In the genomic region with DNA sequence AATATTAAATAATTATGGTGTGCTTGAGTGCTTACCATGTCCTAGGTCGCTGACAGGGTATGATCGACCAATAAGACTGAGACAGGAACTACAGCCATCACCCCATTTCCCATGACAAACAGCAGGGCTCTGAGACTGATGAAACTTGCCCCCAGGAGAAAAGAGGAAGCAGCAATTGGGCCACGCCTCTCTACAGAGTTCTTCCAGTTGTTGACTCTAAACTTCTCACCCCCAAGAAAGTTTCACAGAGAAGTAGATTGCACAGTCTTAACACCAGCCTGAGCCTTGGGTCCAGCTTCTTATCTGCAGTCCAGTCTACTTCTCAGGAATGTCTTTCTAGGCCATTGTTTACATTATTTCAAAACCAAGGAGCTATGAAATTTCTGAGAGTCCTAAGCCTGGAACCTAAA, we compare ENCODE assay signal across 8 cellular contexts.
A peak's percentile ranks its signal among the peaks of the same experiment; 100 is the strongest.
DNase-seq lines count a peak whose midpoint lies in the region; ATAC-seq and TF ChIP-seq lines count a peak whose summit lies in the region.

No MANE protein-coding gene starts in this region.

- H3K79me2 ChIP-seq in Loucy (ENCODE audit: insufficient read depth, low read length) (no peaks in the 10 kb centered on the region), trophoblast cell (ENCODE audit: control insufficient read depth, insufficient read depth, low read length, poor library complexity) (no peaks in the 10 kb centered on the region)

- H2AK5ac ChIP-seq in trophoblast cell (ENCODE audit: low read length) = no peak overlapping the region

- no peak overlapping the region for H3K27ac Mint-ChIP-seq in activated CD8-positive, alpha-beta T cell treated with anti-CD3 and anti-CD28 coated beads for 36 hours

- H3K4me3 Mint-ChIP-seq in activated CD8-positive, alpha-beta T cell treated with anti-CD3 and anti-CD28 coated beads for 36 hours = no peak overlapping the region

- CTCF ChIA-PET in activated CD8-positive, alpha-beta T cell treated with anti-CD3 and anti-CD28 coated beads for 36 hours (lab: Charles Lee) = interaction anchor here (1.1 kb wide), 1 partner anchor 145 kb away, joined by 3 read pairs; no protein-coding TSS in a partner anchor

- H3K27me3 ChIP-seq in GM06990 (replicated peaks; ENCODE audit: control insufficient read depth, insufficient read depth, low read length) (no peaks in the 10 kb centered on the region), Loucy (ENCODE audit: insufficient read depth, low read length, poor library complexity, severe bottlenecking) (no peaks in the 10 kb centered on the region), trophoblast cell (ENCODE audit: insufficient read depth, low read length) (no peaks in the 10 kb centered on the region)

- H3K79me1 ChIP-seq in trophoblast cell (ENCODE audit: low read length) = peaks cover 3% of the 10 kb centered on the region

- no peak overlapping the region for H3K4ac ChIP-seq in trophoblast cell (ENCODE audit: low read depth, low read length)

- ATAC-seq in GM21717 (IDR thresholded peaks at IDR 0.05; ENCODE audit: unreplicated experiment) = peak; percentile 93
- ATAC-seq in activated CD8-positive, alpha-beta T cell treated with anti-CD3 and anti-CD28 coated beads for 36 hours = no peak

- H3K27me3 Mint-ChIP-seq in activated CD8-positive, alpha-beta T cell treated with anti-CD3 and anti-CD28 coated beads for 36 hours = no peaks in the 10 kb centered on the region

- H3K36me3 ChIP-seq in GM06990 (ENCODE audit: control insufficient read depth, insufficient read depth, low read length) (no peaks in the 10 kb centered on the region), Loucy (ENCODE audit: insufficient read depth, low read length) (no peaks in the 10 kb centered on the region), trophoblast cell (ENCODE audit: control insufficient read depth in 1 of 2, insufficient read depth in 2 of 2, low read length in 2 of 2) (peaks cover 0 to 1% of the 10 kb centered on the region in 2 experiments)

- H3K9me3 Mint-ChIP-seq in activated CD8-positive, alpha-beta T cell treated with anti-CD3 and anti-CD28 coated beads for 36 hours = peaks cover 11% of the 10 kb centered on the region

- H3K23ac ChIP-seq in trophoblast cell (ENCODE audit: low read length) = no peak overlapping the region

- DNase-seq in GM06990 (ENCODE audit: extremely low read depth, insufficient read length) (peak; percentile 75), dedifferentiated amniotic fluid mesenchymal stem cell (ENCODE audit: extremely low spot score) (peak; percentile 69), trophoblast cell (peak; percentile 68 to 85), NK-92 (lab: John Stamatoyannopoulos, UW; ENCODE audit: unreplicated experiment) (no peak), iPS-NIHi11 (ENCODE audit: low spot score) (no peak)
- no peak for DNase-seq in activated CD8-positive, alpha-beta T cell treated with anti-CD3 and anti-CD28 coated beads for 36 hours

- POLR2A ChIA-PET in activated CD8-positive, alpha-beta T cell treated with anti-CD3 and anti-CD28 coated beads for 36 hours (lab: Charles Lee) = no interaction called here

- no peak overlapping the region for H4K12ac ChIP-seq in trophoblast cell (ENCODE audit: low read depth, low read length)

- H3K27ac ChIP-seq in trophoblast cell (ENCODE audit: low read depth, low read length) = peak overlapping the region; percentile 67

- H3K9ac ChIP-seq in Loucy (ENCODE audit: low read depth, low read length, poor library complexity, severe bottlenecking) (no peak overlapping the region), trophoblast cell (ENCODE audit: low read length) (no peak overlapping the region)

- peaks cover 3% of the 10 kb centered on the region for H3K4me1 Mint-ChIP-seq in activated CD8-positive, alpha-beta T cell treated with anti-CD3 and anti-CD28 coated beads for 36 hours (ENCODE audit: low read depth)

- no peak for TF ChIP-seq CTCF in GM06990 (IDR thresholded peaks at IDR 0.05; ENCODE audit: insufficient read depth, low read length, poor library complexity, severe bottlenecking)
- TF ChIP-seq CTCF in Loucy (conservative IDR thresholded peaks at IDR 0.05; ENCODE audit: low read length) = no peak
- no peak for TF ChIP-seq CTCF in activated CD8-positive, alpha-beta T cell treated with anti-CD3 and anti-CD28 coated beads for 36 hours (IDR thresholded peaks at IDR 0.05)

- no peak overlapping the region for H3K14ac ChIP-seq in trophoblast cell (ENCODE audit: low read length)

- H4K8ac ChIP-seq in trophoblast cell (ENCODE audit: low read depth, low read length) = peak overlapping the region; percentile 32

- H3K4me3 ChIP-seq in GM06990 (replicated peaks; ENCODE audit: low read depth, low read length) (peak overlapping the region; percentile 37), Loucy (ENCODE audit: low read length, poor library complexity, severe bottlenecking) (no peak overlapping the region), trophoblast cell (ENCODE audit: low read depth, low read length) (no peak overlapping the region)

- no peaks in the 10 kb centered on the region for H3F3A ChIP-seq in Loucy (ENCODE audit: low read depth)

- no peaks in the 10 kb centered on the region for H3K4me1 ChIP-seq in Loucy (ENCODE audit: insufficient read depth, low read length, poor library complexity, severe bottlenecking)
- H3K4me1 ChIP-seq in trophoblast cell (ENCODE audit: control insufficient read depth in 1 of 2, insufficient read depth in 2 of 2, low read length in 2 of 2) = peaks cover 5 to 6% of the 10 kb centered on the region in 2 experiments

- no peaks in the 10 kb centered on the region for H4K20me1 ChIP-seq in Loucy (ENCODE audit: insufficient read depth, low read length, poor library complexity, severe bottlenecking)

- no peaks in the 10 kb centered on the region for H3K36me3 Mint-ChIP-seq in activated CD8-positive, alpha-beta T cell treated with anti-CD3 and anti-CD28 coated beads for 36 hours (ENCODE audit: low read depth)

- no peaks in the 10 kb centered on the region for H3K9me2 ChIP-seq in Loucy (replicated peaks; ENCODE audit: low read depth, low read length)

- peak overlapping the region; percentile 79 for H2BK12ac ChIP-seq in trophoblast cell (ENCODE audit: low read length)

- H2BK5ac ChIP-seq in trophoblast cell (ENCODE audit: low read depth, low read length, poor library complexity) = peak overlapping the region; percentile 75

- H3K18ac ChIP-seq in trophoblast cell (ENCODE audit: low read length) = no peak overlapping the region

- H4K91ac ChIP-seq in trophoblast cell (ENCODE audit: low read depth, low read length) = peak overlapping the region; percentile 26

- H2BK120ac ChIP-seq in trophoblast cell (ENCODE audit: insufficient read depth, low read length, poor library complexity) = peak overlapping the region; percentile 52

- 0 out of 2 replicates have a peak overlapping the region, but pooled peaks have one; percentile 32 for H2AFZ ChIP-seq in Loucy (ENCODE audit: low read length)
- H2AFZ ChIP-seq in trophoblast cell (ENCODE audit: insufficient read depth, low read length, poor library complexity) = no peak overlapping the region

- no CpG with 5 or more reads among the region's 3 CpGs for WGBS in trophoblast cell (ENCODE audit: extremely low coverage, insufficient coverage, insufficient read length)

- intact Hi-C loops in activated CD8-positive, alpha-beta T cell treated with anti-CD3 and anti-CD28 coated beads for 36 hours (cut with micrococcal nuclease) = no loop called here

- H3K9me3 ChIP-seq in Loucy (ENCODE audit: insufficient read depth, low read depth, low read length) (peaks cover 7% of the 10 kb centered on the region), trophoblast cell (ENCODE audit: insufficient read depth, low read depth, low read length) (no peaks in the 10 kb centered on the region)

- H3K4me2 ChIP-seq in Loucy (ENCODE audit: low read depth, low read length, poor library complexity, severe bottlenecking) (no peak overlapping the region), trophoblast cell (ENCODE audit: low read length) (no peak overlapping the region)

Comparison
In these comparisons a context has a peak if more than half of its experiments do, and no peak if none do; other contexts are left out.
1. DNase-seq: peak in GM06990 (single experiment), dedifferentiated amniotic fluid mesenchymal stem cell (single experiment) and trophoblast cell (2 of 2); none in NK-92 (single experiment), iPS-NIHi11 (single experiment) and activated CD8-positive, alpha-beta T cell treated with anti-CD3 and anti-CD28 coated beads for 36 hours (single experiment).